19 cellular contexts compared by ENCODE assay signal in the genomic region with DNA sequence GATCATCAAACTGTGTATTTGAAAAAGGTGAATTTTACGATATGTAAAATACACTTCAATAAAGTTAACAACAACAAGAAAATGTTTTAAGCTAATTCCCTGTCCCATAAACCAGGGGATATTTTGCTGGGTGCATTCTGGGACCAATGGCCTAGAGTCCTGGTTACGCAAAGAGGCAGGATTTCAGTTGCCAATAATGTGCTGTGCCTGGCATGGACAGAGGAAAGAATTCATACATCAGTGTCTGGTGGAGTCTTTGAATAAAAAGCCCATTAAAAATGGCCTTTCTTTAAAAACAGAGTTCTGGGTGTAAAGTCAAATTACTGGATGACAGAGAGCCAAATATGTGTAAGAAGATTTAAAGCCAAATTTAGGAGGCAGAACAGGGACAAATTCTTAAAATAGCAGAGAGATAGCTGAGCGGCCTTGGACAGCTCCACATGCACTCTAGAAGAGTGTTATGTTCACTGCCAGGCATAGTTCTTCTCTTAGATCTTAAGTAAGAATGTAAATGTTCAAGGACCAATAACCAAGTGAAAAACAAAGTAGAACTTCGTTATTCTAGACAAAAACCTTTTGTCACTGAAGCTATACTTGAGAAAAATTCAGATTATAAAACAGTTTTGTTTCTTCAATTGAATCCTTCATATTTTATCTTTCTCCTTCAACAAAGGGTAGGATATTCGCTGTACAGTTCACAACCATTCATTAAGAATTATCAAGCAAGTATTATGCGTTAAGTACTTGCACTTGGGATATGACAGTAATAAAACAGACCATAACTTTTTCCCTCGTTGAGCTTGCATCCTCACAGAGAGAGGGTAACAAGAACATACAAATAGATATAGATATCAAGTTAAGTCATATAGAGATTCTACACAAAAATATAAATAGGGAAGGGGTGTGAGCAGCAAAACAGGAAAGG.
DNase-seq lines count a peak whose midpoint lies in the region; ATAC-seq and TF ChIP-seq lines count a peak whose summit lies in the region.
"Had no signal": no experiment of that assay in that cellular context is flagged by ENCODE, and none has a peak within 500 bp of the region (broad histone marks: within the 10 kb centered on the region; RNA-seq: fewer than 3 reads in every experiment).

No MANE protein-coding gene starts in this region.

- no peaks in the 10 kb centered on the region for H3K4me1 Mint-ChIP-seq in natural killer cell
- no peaks in the 10 kb centered on the region for H3K4me1 Mint-ChIP-seq in activated CD8-positive, alpha-beta memory T cell treated with anti-CD3 and anti-CD28 coated beads, Interleukin-2, amount 10 ng/mL, durations not matched to agents 7 days and 5 days
- H3K4me1 Mint-ChIP-seq: activated CD4-positive, alpha-beta memory T cell treated with anti-CD3 and anti-CD28 coated beads, Interleukin-2, amount 10 ng/mL, durations not matched to agents 7 days and 5 days; activated naive CD8-positive, alpha-beta T cell treated with anti-CD3 and anti-CD28 coated beads, Interleukin-2, amount 50 U/mL, for 24 hours had no signal

- CTCF ChIA-PET in activated CD8-positive, alpha-beta memory T cell treated with anti-CD3 and anti-CD28 coated beads, Interleukin-2, amount 10 ng/mL, durations not matched to agents 7 days and 5 days (lab: Charles Lee) = no interaction called here

- intact Hi-C loops in left lung (cut with DNase I) = no loop called here
- intact Hi-C loops in testis (cut with DNase I; ENCODE audit: low total_unique reads) = no loop called here
- intact Hi-C loops in natural killer cell (cut with micrococcal nuclease) = no loop called here

- 0 out of 2 replicates have a peak, but pooled peaks cover 6% of the 10 kb centered on the region for H3K9me2 ChIP-seq in GM23248 (ENCODE audit: insufficient read depth)

- H3K36me3 ChIP-seq in GM23248 (ENCODE audit: low read depth) (no peaks in the 10 kb centered on the region), left lung (no peaks in the 10 kb centered on the region), testis (ENCODE audit: low read depth, missing control alignments) (no peaks in the 10 kb centered on the region)
- H3K36me3 ChIP-seq: BLaER1 had no signal

- in situ Hi-C loops in GM23248 (cut with MboI) = no loop called here

- H3K4me1 ChIP-seq in GM23248 (ENCODE audit: insufficient read depth) (peaks cover 26% of the 10 kb centered on the region), left lung (no peaks in the 10 kb centered on the region), testis (peaks cover 9% of the 10 kb centered on the region)
- H3K4me1 ChIP-seq: BLaER1 had no signal

- peaks cover 24% of the 10 kb centered on the region for H3F3A ChIP-seq in GM23248 (ENCODE audit: insufficient read depth)

- H2AFZ ChIP-seq in GM23248 = no peak overlapping the region

- no peak overlapping the region for H3K4me3 Mint-ChIP-seq in natural killer cell
- no peak overlapping the region for H3K4me3 Mint-ChIP-seq in activated CD8-positive, alpha-beta memory T cell treated with anti-CD3 and anti-CD28 coated beads, Interleukin-2, amount 10 ng/mL, durations not matched to agents 7 days and 5 days
- H3K4me3 Mint-ChIP-seq: activated CD4-positive, alpha-beta memory T cell treated with anti-CD3 and anti-CD28 coated beads, Interleukin-2, amount 10 ng/mL, durations not matched to agents 7 days and 5 days; activated naive CD8-positive, alpha-beta T cell treated with anti-CD3 and anti-CD28 coated beads, Interleukin-2, amount 50 U/mL, for 24 hours; natural killer cell treated with Interleukin-12 subunit alpha and Interleukin-12 subunit beta and Interleukin-15 and Interleukin-18, amount 100 ng/mL, for 72 hours had no signal

- no peaks in the 10 kb centered on the region for H4K20me1 ChIP-seq in GM23248 (ENCODE audit: insufficient read depth)
- H4K20me1 ChIP-seq: BLaER1 had no signal

- no peak overlapping the region for H3K27ac Mint-ChIP-seq in natural killer cell
- H3K27ac Mint-ChIP-seq in activated CD8-positive, alpha-beta memory T cell treated with anti-CD3 and anti-CD28 coated beads, Interleukin-2, amount 10 ng/mL, durations not matched to agents 7 days and 5 days = no peak overlapping the region
- H3K27ac Mint-ChIP-seq: activated CD4-positive, alpha-beta memory T cell treated with anti-CD3 and anti-CD28 coated beads, Interleukin-2, amount 10 ng/mL, durations not matched to agents 7 days and 5 days; activated naive CD8-positive, alpha-beta T cell treated with anti-CD3 and anti-CD28 coated beads, Interleukin-2, amount 50 U/mL, for 24 hours; natural killer cell treated with Interleukin-12 subunit alpha and Interleukin-12 subunit beta and Interleukin-15 and Interleukin-18, amount 100 ng/mL, for 72 hours had no signal

- H3K4me3 ChIP-seq in GM23248 (no peak overlapping the region), left lung (no peak overlapping the region), testis (no peak overlapping the region)
- H3K4me3 ChIP-seq: BLaER1 had no signal

- H3K27me3 ChIP-seq in GM23248 (replicated peaks; ENCODE audit: insufficient read depth) (no peaks in the 10 kb centered on the region), left lung (no peaks in the 10 kb centered on the region), testis (no peaks in the 10 kb centered on the region)
- H3K27me3 ChIP-seq: BLaER1 had no signal

- no peak overlapping the region for H3K4me2 ChIP-seq in GM23248 (ENCODE audit: unreplicated experiment)
- H3K4me2 ChIP-seq: BLaER1 had no signal

- TF ChIP-seq CTCF in left lung (IDR thresholded peaks at IDR 0.05) (no peak), testis (IDR thresholded peaks at IDR 0.05) (no peak), natural killer cell (IDR thresholded peaks at IDR 0.05) (no peak)

- H3K9me3 ChIP-seq in GM23248 (ENCODE audit: low read depth) (no peaks in the 10 kb centered on the region), left lung (no peaks in the 10 kb centered on the region), testis (no peaks in the 10 kb centered on the region)
- H3K9me3 ChIP-seq: BLaER1 had no signal

- no peaks in the 10 kb centered on the region for H3K36me3 Mint-ChIP-seq in natural killer cell
- H3K36me3 Mint-ChIP-seq in activated CD8-positive, alpha-beta memory T cell treated with anti-CD3 and anti-CD28 coated beads, Interleukin-2, amount 10 ng/mL, durations not matched to agents 7 days and 5 days = no peaks in the 10 kb centered on the region
- H3K36me3 Mint-ChIP-seq: natural killer cell treated with Interleukin-12 subunit alpha and Interleukin-12 subunit beta and Interleukin-15 and Interleukin-18, amount 100 ng/mL, for 72 hours had no signal

- peak; percentile 49 for ATAC-seq in left lung
- ATAC-seq in natural killer cell = no peak
- no peak for ATAC-seq in activated CD8-positive, alpha-beta memory T cell treated with anti-CD3 and anti-CD28 coated beads, Interleukin-2, amount 10 ng/mL, durations not matched to agents 7 days and 5 days
- ATAC-seq: activated naive CD8-positive, alpha-beta T cell treated with anti-CD3 and anti-CD28 coated beads, Interleukin-2, amount 50 U/mL, for 24 hours; natural killer cell treated with Interleukin-12 subunit alpha and Interleukin-12 subunit beta and Interleukin-15 and Interleukin-18, amount 100 ng/mL, for 72 hours had no signal

- 57 to 60% methylated on average over 7 of the region's 7 CpGs for WGBS in GM23248 (ENCODE audit: low coverage in 1 of 2, low lambda C conversion rate in 2 of 2, missing lambda C conversion rate in 2 of 2), 2 experiments
- WGBS in testis, 2 donors = 29 to 38% methylated on average over 7 of the region's 7 CpGs

- H3K9ac ChIP-seq in GM23248 = no peak overlapping the region
- H3K9ac ChIP-seq: BLaER1 had no signal

- no peaks in the 10 kb centered on the region for H3K27me3 Mint-ChIP-seq in natural killer cell (ENCODE audit: low read depth in 2 of 2)
- H3K27me3 Mint-ChIP-seq in activated CD8-positive, alpha-beta memory T cell treated with anti-CD3 and anti-CD28 coated beads, Interleukin-2, amount 10 ng/mL, durations not matched to agents 7 days and 5 days = no peaks in the 10 kb centered on the region
- H3K27me3 Mint-ChIP-seq: activated CD4-positive, alpha-beta memory T cell treated with anti-CD3 and anti-CD28 coated beads, Interleukin-2, amount 10 ng/mL, durations not matched to agents 7 days and 5 days; activated naive CD8-positive, alpha-beta T cell treated with anti-CD3 and anti-CD28 coated beads, Interleukin-2, amount 50 U/mL, for 24 hours; natural killer cell treated with Interleukin-12 subunit alpha and Interleukin-12 subunit beta and Interleukin-15 and Interleukin-18, amount 100 ng/mL, for 72 hours had no signal

- H3K27ac ChIP-seq in GM23248 (no peak overlapping the region), left lung (no peak overlapping the region), testis (no peak overlapping the region)
- H3K27ac ChIP-seq: BLaER1 had no signal

- no peaks in the 10 kb centered on the region for H3K79me2 ChIP-seq in GM23248 (ENCODE audit: insufficient read depth)

- H3K9me3 Mint-ChIP-seq in natural killer cell = peaks cover 0 to 3% of the 10 kb centered on the region in 2 donors
- H3K9me3 Mint-ChIP-seq in activated CD8-positive, alpha-beta memory T cell treated with anti-CD3 and anti-CD28 coated beads, Interleukin-2, amount 10 ng/mL, durations not matched to agents 7 days and 5 days (ENCODE audit: low read depth) = peaks cover 5% of the 10 kb centered on the region
- H3K9me3 Mint-ChIP-seq: activated CD4-positive, alpha-beta memory T cell treated with anti-CD3 and anti-CD28 coated beads, Interleukin-2, amount 10 ng/mL, durations not matched to agents 7 days and 5 days had no signal

- DNase-seq in GM23248 (peak; percentile 39), fibroblast of gingiva (ENCODE audit: low read depth) (peak; percentile 37), left lung (no peak), testis (peak; percentile 58), SKM-1 treated with dmso at 0.1 percent for 144 hours (lab: John Stamatoyannopoulos, UW; ENCODE audit: unreplicated experiment) (no peak), natural killer cell (no peak)
- DNase-seq in activated CD8-positive, alpha-beta memory T cell treated with anti-CD3 and anti-CD28 coated beads, Interleukin-2, amount 10 ng/mL, durations not matched to agents 7 days and 5 days = no peak
- DNase-seq: activated CD4-positive, alpha-beta memory T cell treated with anti-CD3 and anti-CD28 coated beads, Interleukin-2, amount 10 ng/mL, durations not matched to agents 7 days and 5 days; activated naive CD8-positive, alpha-beta T cell treated with anti-CD3 and anti-CD28 coated beads, Interleukin-2, amount 50 U/mL, for 24 hours; cerebellar nuclear complex; DMS 273 treated with DMSO at 0.1 percent for 48 hours; KG1; NCI-H2081 treated with DMSO at 0.1 percent for 48 hours; NCI-H526; retina; SHP77; T-helper 2 cell had no signal

- no peak for TF ChIP-seq POLR2A in testis (IDR thresholded peaks at IDR 0.05)

Comparison
In these comparisons a context has a peak if more than half of its experiments do, and no peak if none do; other contexts are left out.
1. DNase-seq: peak in GM23248 (single experiment), fibroblast of gingiva (single experiment) and testis (single experiment); none in left lung (0 of 2), SKM-1 treated with dmso at 0.1 percent for 144 hours (single experiment), natural killer cell (single experiment) and activated CD8-positive, alpha-beta memory T cell treated with anti-CD3 and anti-CD28 coated beads, Interleukin-2, amount 10 ng/mL, durations not matched to agents 7 days and 5 days (single experiment).